In genomic region chr6:53734473-53735299, GRCh38 we compare ENCODE assay signal across 1 cellular context.
A peak's percentile ranks its signal among the peaks of the same experiment; 100 is the strongest.
TF ChIP-seq lines count a peak whose summit lies in the region.

No MANE protein-coding gene starts in this region.

TF ChIP-seq in HEK293, 187 proteins besides CTCF, POLR2A, EP300 and RAD21 (continued from another document and continues in another):
- TF ChIP-seq ZNF148 (tag by site-specific recombination; IDR thresholded peaks at IDR 0.05; ENCODE audit: borderline replicate concordance) (no peak), ZNF544 (tag by site-specific recombination; IDR thresholded peaks at IDR 0.05) (no peak), FEZF1 (tag by site-specific recombination; IDR thresholded peaks at IDR 0.05) (no peak; the same call in 1 of the 2 replicates), ZNF175 (tag by site-specific recombination; IDR thresholded peaks at IDR 0.05) (no peak), ZBTB48 (tag by site-specific recombination; IDR thresholded peaks at IDR 0.05) (no peak), ZBTB7A (tag by site-specific recombination; IDR thresholded peaks at IDR 0.05; ENCODE audit: low read depth) (no peak), ZNF433 (tag by site-specific recombination; IDR thresholded peaks at IDR 0.05; ENCODE audit: low read depth) (no peak), ZNF335 (tag by site-specific recombination; conservative IDR thresholded peaks at IDR 0.05) (peak; percentile 56; the same call in 1 of the 2 replicates), ZNF776 (tag by site-specific recombination; IDR thresholded peaks at IDR 0.05; ENCODE audit: borderline replicate concordance) (no peak), ZNF639 (tag by site-specific recombination; IDR thresholded peaks at IDR 0.05) (peak; percentile 83), ZNF660 (tag by site-specific recombination; IDR thresholded peaks at IDR 0.05) (no peak), ZNF140 (tag by site-specific recombination; IDR thresholded peaks at IDR 0.05) (no peak), ZNF571 (tag by site-specific recombination; IDR thresholded peaks at IDR 0.05) (no peak), MYNN (tag by site-specific recombination; IDR thresholded peaks at IDR 0.05; ENCODE audit: borderline replicate concordance) (no peak), ZNF488 (tag by site-specific recombination; IDR thresholded peaks at IDR 0.05) (no peak), WT1 (tag by site-specific recombination; IDR thresholded peaks at IDR 0.05) (no peak), ZNF121 (tag by site-specific recombination; IDR thresholded peaks at IDR 0.05) (no peak), ZNF16 (tag by site-specific recombination; IDR thresholded peaks at IDR 0.05; ENCODE audit: low read depth) (no peak), ZBTB26 (tag by site-specific recombination; optimal IDR thresholded peaks at IDR 0.05) (no peak), ZNF426 (tag by site-specific recombination; IDR thresholded peaks at IDR 0.05) (no peak), ZFHX2 (tag by site-specific recombination; conservative IDR thresholded peaks at IDR 0.05) (no peak), ZNF292 (tag by site-specific recombination; IDR thresholded peaks at IDR 0.05; ENCODE audit: borderline replicate concordance, low read depth) (no peak), ZBTB11 (tag by site-specific recombination; conservative IDR thresholded peaks at IDR 0.05; ENCODE audit: low read depth) (no peak), EGR2 (tag by site-specific recombination; IDR thresholded peaks at IDR 0.05; ENCODE audit: low read depth) (no peak), ZNF214 (tag by site-specific recombination; IDR thresholded peaks at IDR 0.05; ENCODE audit: borderline replicate concordance) (no peak), ZNF558 (tag by site-specific recombination; IDR thresholded peaks at IDR 0.05) (peak; percentile 86), ZNF777 (tag by site-specific recombination; IDR thresholded peaks at IDR 0.05; ENCODE audit: borderline replicate concordance) (no peak), ZNF792 (tag by site-specific recombination; IDR thresholded peaks at IDR 0.05) (no peak), ZSCAN5A (tag by site-specific recombination; IDR thresholded peaks at IDR 0.05) (no peak), ZNF404 (tag by site-specific recombination; IDR thresholded peaks at IDR 0.05) (no peak), ZNF394 (tag by site-specific recombination; IDR thresholded peaks at IDR 0.05; ENCODE audit: borderline replicate concordance) (peak; percentile 51), ZBTB6 (tag by site-specific recombination; IDR thresholded peaks at IDR 0.05) (no peak), GLIS1 (tag by site-specific recombination; IDR thresholded peaks at IDR 0.05) (peak; percentile 37), ZNF621 (tag by site-specific recombination; IDR thresholded peaks at IDR 0.05) (no peak), ZBTB44 (tag by site-specific recombination; IDR thresholded peaks at IDR 0.05) (0 out of 2 replicates have a peak, but pooled peaks have one; percentile 49), ZNF416 (tag by site-specific recombination; IDR thresholded peaks at IDR 0.05) (no peak), ZNF174 (tag by site-specific recombination; IDR thresholded peaks at IDR 0.05) (no peak), KLF17 (tag by site-specific recombination; IDR thresholded peaks at IDR 0.05) (no peak), MZF1 (tag by site-specific recombination; IDR thresholded peaks at IDR 0.05; ENCODE audit: borderline replicate concordance) (no peak), ZNF473 (tag by site-specific recombination; IDR thresholded peaks at IDR 0.05) (no peak), ZBTB21 (tag by site-specific recombination; IDR thresholded peaks at IDR 0.05) (peak; percentile 77), ZNF701 (tag by site-specific recombination; IDR thresholded peaks at IDR 0.05) (no peak), ZNF133 (tag by site-specific recombination; IDR thresholded peaks at IDR 0.05) (no peak), ZNF202 (tag by site-specific recombination; IDR thresholded peaks at IDR 0.05; ENCODE audit: borderline replicate concordance) (no peak), ZNF157 (tag by site-specific recombination; IDR thresholded peaks at IDR 0.05) (no peak), ZNF610 (tag by site-specific recombination; IDR thresholded peaks at IDR 0.05; ENCODE audit: borderline replicate concordance) (no peak), RBAK (tag by site-specific recombination; IDR thresholded peaks at IDR 0.05) (no peak), ZNF596 (tag by site-specific recombination; IDR thresholded peaks at IDR 0.05) (no peak), KLF9 (tag by site-specific recombination; IDR thresholded peaks at IDR 0.05; ENCODE audit: low read depth) (no peak), ZNF529 (tag by site-specific recombination; IDR thresholded peaks at IDR 0.05; ENCODE audit: insufficient replicate concordance) (no peak), ZNF654 (tag by site-specific recombination; IDR thresholded peaks at IDR 0.05; ENCODE audit: low read depth) (peak; percentile 36), ZNF76 (tag by site-specific recombination; IDR thresholded peaks at IDR 0.05; ENCODE audit: borderline replicate concordance, low read depth) (no peak), ZNF48 (tag by site-specific recombination; IDR thresholded peaks at IDR 0.05) (no peak), ZNF548 (tag by site-specific recombination; IDR thresholded peaks at IDR 0.05) (no peak), ZNF248 (tag by site-specific recombination; IDR thresholded peaks at IDR 0.05) (no peak), ZNF155 (tag by site-specific recombination; IDR thresholded peaks at IDR 0.05) (no peak), ZNF530 (tag by site-specific recombination; IDR thresholded peaks at IDR 0.05; ENCODE audit: low read depth) (no peak), ZNF670 (tag by site-specific recombination; IDR thresholded peaks at IDR 0.05; ENCODE audit: low read depth) (no peak), ZNF626 (tag by site-specific recombination; IDR thresholded peaks at IDR 0.05) (no peak), ZNF514 (tag by site-specific recombination; IDR thresholded peaks at IDR 0.05) (no peak), TRIM28 (IDR thresholded peaks at IDR 0.05; ENCODE audit: borderline replicate concordance, low read length) (no peak), SP7 (tag by site-specific recombination; IDR thresholded peaks at IDR 0.05) (peak; percentile 91), ZNF184 (tag by site-specific recombination; IDR thresholded peaks at IDR 0.05) (0 out of 2 replicates have a peak, but pooled peaks have one; percentile 12), ZNF266 (tag by site-specific recombination; IDR thresholded peaks at IDR 0.05; ENCODE audit: low read depth) (no peak)
